ENCODE assay signal across 14 cellular contexts in the genomic region with DNA sequence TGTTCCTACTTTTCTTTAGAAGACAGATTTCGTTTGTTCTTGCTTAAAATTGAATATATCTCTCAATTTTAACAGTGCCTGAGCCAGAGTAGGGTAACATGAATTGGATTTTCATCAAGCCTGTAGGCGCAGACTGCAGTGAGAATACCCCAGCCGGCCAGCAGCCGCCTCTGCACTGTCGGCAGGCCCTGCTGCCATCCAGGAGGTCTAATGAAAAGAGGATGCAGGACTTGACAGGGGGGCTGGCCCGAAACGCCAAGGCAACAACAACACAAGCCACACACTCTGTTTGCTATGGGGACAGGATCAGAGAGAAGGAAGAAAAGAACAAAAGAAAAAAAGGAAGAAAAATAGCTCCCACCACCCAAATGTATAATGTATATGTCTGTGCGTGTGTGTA.
DNase-seq lines count a peak whose midpoint lies in the region; ATAC-seq and TF ChIP-seq lines count a peak whose summit lies in the region.
"Had no signal": no experiment of that assay in that cellular context is flagged by ENCODE, and none has a peak within 500 bp of the region (broad histone marks: within the 10 kb centered on the region; RNA-seq: fewer than 3 reads in every experiment).

No MANE protein-coding gene starts in this region.

- H3K27ac Mint-ChIP-seq in nephron progenitor cell: peak overlapping the region; percentile 37
- H3K27ac Mint-ChIP-seq: CD4-positive, alpha-beta T cell had no signal

- TF ChIP-seq CTCF in SK-N-SH (IDR thresholded peaks at IDR 0.05) (no peak), dorsolateral prefrontal cortex (IDR thresholded peaks at IDR 0.05 in 54 of 56, conservative IDR thresholded peaks at IDR 0.05 in 2 of 56; ENCODE audit: low read depth in 1 of 56, partially characterized antibody in 56 of 56) (no peak), nephron progenitor cell (IDR thresholded peaks at IDR 0.05) (no peak), gastroesophageal sphincter (IDR thresholded peaks at IDR 0.05) (no peak)

- H3K27me3 ChIP-seq in SK-N-SH (ENCODE audit: insufficient read depth) (no peaks in the 10 kb centered on the region), dorsolateral prefrontal cortex (no peaks in the 10 kb centered on the region), gastroesophageal sphincter (no peaks in the 10 kb centered on the region)

- TF ChIP-seq EP300 in SK-N-SH (IDR thresholded peaks at IDR 0.05; ENCODE audit: borderline replicate concordance in 1 of 2, low read depth in 1 of 2, low read length in 1 of 2) (no peak), gastroesophageal sphincter (IDR thresholded peaks at IDR 0.05) (no peak)

- no peak overlapping the region for H3K9ac ChIP-seq in SK-N-SH

- H3K79me2 ChIP-seq in SK-N-SH (ENCODE audit: insufficient read depth): no peaks in the 10 kb centered on the region

- H3F3A ChIP-seq in SK-N-SH (replicated peaks; ENCODE audit: insufficient read depth): peaks cover 2% of the 10 kb centered on the region

- H3K9me3 ChIP-seq in SK-N-SH (no peaks in the 10 kb centered on the region), gastroesophageal sphincter (no peaks in the 10 kb centered on the region)
- H3K9me3 ChIP-seq: A549, Caco-2 had no signal

- H3K4me3 ChIP-seq in SK-N-SH (ENCODE audit: low read depth in 2 of 2, low read length in 1 of 2): no peak overlapping the region
- H3K4me3 ChIP-seq in dorsolateral prefrontal cortex: peak overlapping the region in 1 of 59 donors; percentile 10
- H3K4me3 ChIP-seq in gastroesophageal sphincter: no peak overlapping the region
- H3K4me3 ChIP-seq: A549 had no signal

- ATAC-seq in SK-N-SH treated with all-trans-retinoic acid at 6 μM for 48 hours (no peak), gastroesophageal sphincter (no peak), GM21576 (IDR thresholded peaks at IDR 0.05; ENCODE audit: unreplicated experiment) (no peak)
- ATAC-seq: A549 had no signal

- no peak for TF ChIP-seq RAD21 in SK-N-SH (IDR thresholded peaks at IDR 0.05; ENCODE audit: low read length)

- POLR2A ChIA-PET in SK-N-SH (lab: Yijun Ruan, JAX): no interaction called here

- no peak overlapping the region for H3K4me3 Mint-ChIP-seq in nephron progenitor cell
- H3K4me3 Mint-ChIP-seq: CD4-positive, alpha-beta T cell had no signal

- CTCF ChIA-PET in SK-N-SH (lab: Yijun Ruan, JAX): no interaction called here

- DNase-seq in SK-N-SH (peak; percentile 38), dorsolateral prefrontal cortex (no peak), nephron progenitor cell (no peak)
- no peak for DNase-seq in activated CD4-positive, alpha-beta T cell treated with anti-CD3 and anti-CD28 coated beads for 1 hour
- DNase-seq: AML-193; Caco-2; CD4-positive, alpha-beta T cell; HCEC 1CT had no signal

- H3K36me3 ChIP-seq in SK-N-SH (replicated peaks in 1 of 2; ENCODE audit: control insufficient read depth in 1 of 2, insufficient read depth in 2 of 2, low read length in 1 of 2) (no peaks in the 10 kb centered on the region), gastroesophageal sphincter (no peaks in the 10 kb centered on the region)

- intact Hi-C loops in dorsolateral prefrontal cortex (cut with DNase I): loop anchor here in 1 of 2 donors (10.0 kb wide), 2 partner anchors 47 to 1387 kb away; no protein-coding TSS in a partner anchor

- no peaks in the 10 kb centered on the region for H4K20me1 ChIP-seq in SK-N-SH (ENCODE audit: insufficient read depth)

- H3K4me1 Mint-ChIP-seq in nephron progenitor cell: peaks cover 50% of the 10 kb centered on the region

- peaks cover 0 to under 1% of the 10 kb centered on the region in 2 experiments; a peak in 2 of 4 replicates for H3K4me1 ChIP-seq in SK-N-SH (ENCODE audit: control insufficient read depth in 1 of 2, insufficient read depth in 2 of 2, low read depth in 1 of 2, low read length in 1 of 2)
- H3K4me1 ChIP-seq in gastroesophageal sphincter: no peaks in the 10 kb centered on the region
- H3K4me1 ChIP-seq: A549, Caco-2 had no signal

- no peaks in the 10 kb centered on the region for H3K9me2 ChIP-seq in SK-N-SH

- H3K36me3 Mint-ChIP-seq in nephron progenitor cell (ENCODE audit: low read depth): peaks cover 4% of the 10 kb centered on the region

- no peak for TF ChIP-seq POLR2A in gastroesophageal sphincter (IDR thresholded peaks at IDR 0.05)

- H3K9me3 Mint-ChIP-seq in nephron progenitor cell: no peaks in the 10 kb centered on the region
- H3K9me3 Mint-ChIP-seq: CD4-positive, alpha-beta T cell had no signal

- peaks cover 7% of the 10 kb centered on the region for H3K27me3 Mint-ChIP-seq in nephron progenitor cell (ENCODE audit: low read depth, poor library complexity)
- H3K27me3 Mint-ChIP-seq: CD4-positive, alpha-beta T cell had no signal

- no peak overlapping the region for H3K4me2 ChIP-seq in SK-N-SH
- H3K4me2 ChIP-seq: A549 had no signal

- no peak overlapping the region for H2AFZ ChIP-seq in SK-N-SH (ENCODE audit: low read depth)

- 84% methylated on average over 8 of the region's 8 CpGs for WGBS in SK-N-SH (ENCODE audit: low lambda C conversion rate)
- 68 to 86% methylated on average over 7 to 8 of the region's 8 CpGs for WGBS in gastroesophageal sphincter (ENCODE audit: low coverage in 1 of 2), 2 donors

- H3K27ac ChIP-seq in SK-N-SH (ENCODE audit: low read depth in 2 of 2, low read length in 1 of 2) (no peak overlapping the region), dorsolateral prefrontal cortex (peak overlapping the region in 37 of 59 donors; percentile 4 to 81 (median 58)), gastroesophageal sphincter (no peak overlapping the region)
- H3K27ac ChIP-seq: 22Rv1, A549, C4-2B had no signal

TF ChIP-seq in SK-N-SH, 30 proteins besides CTCF, POLR2A, EP300 and RAD21:
- TF ChIP-seq JUND (IDR thresholded peaks at IDR 0.05) (no peak), GABPA (IDR thresholded peaks at IDR 0.05; ENCODE audit: low read depth) (no peak), ELF1 (IDR thresholded peaks at IDR 0.05) (no peak), EZH2phosphoT487 (IDR thresholded peaks at IDR 0.05; ENCODE audit: borderline replicate concordance, low read depth) (no peak), GATA2 (CRISPR knock-in tag; IDR thresholded peaks at IDR 0.05) (no peak)
- TF ChIP-seq, protein P1, sequence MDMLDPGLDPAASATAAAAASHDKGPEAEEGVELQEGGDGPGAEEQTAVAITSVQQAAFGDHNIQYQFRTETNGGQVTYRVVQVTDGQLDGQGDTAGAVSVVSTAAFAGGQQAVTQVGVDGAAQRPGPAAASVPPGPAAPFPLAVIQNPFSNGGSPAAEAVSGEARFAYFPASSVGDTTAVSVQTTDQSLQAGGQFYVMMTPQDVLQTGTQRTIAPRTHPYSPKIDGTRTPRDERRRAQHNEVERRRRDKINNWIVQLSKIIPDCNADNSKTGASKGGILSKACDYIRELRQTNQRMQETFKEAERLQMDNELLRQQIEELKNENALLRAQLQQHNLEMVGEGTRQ (IDR thresholded peaks at IDR 0.05; ENCODE audit: borderline replicate concordance, low read depth, low read length): no peak

TF ChIP-seq in SK-N-SH treated with all-trans-retinoic acid at 6 μM for 48 hours, 23 proteins besides CTCF, POLR2A, EP300 and RAD21 (continues in another document):
- TF ChIP-seq BACH2 (CRISPR knock-in tag; IDR thresholded peaks at IDR 0.05; ENCODE audit: borderline replicate concordance) (no peak), ZNF565 (CRISPR knock-in tag; conservative IDR thresholded peaks at IDR 0.05; ENCODE audit: low read depth) (no peak), RARB (CRISPR knock-in tag; IDR thresholded peaks at IDR 0.05) (no peak), ZFP3 (CRISPR knock-in tag; IDR thresholded peaks at IDR 0.05) (no peak), PPARA (CRISPR knock-in tag; IDR thresholded peaks at IDR 0.05; ENCODE audit: borderline replicate concordance) (no peak)
- TF ChIP-seq, protein P2, sequence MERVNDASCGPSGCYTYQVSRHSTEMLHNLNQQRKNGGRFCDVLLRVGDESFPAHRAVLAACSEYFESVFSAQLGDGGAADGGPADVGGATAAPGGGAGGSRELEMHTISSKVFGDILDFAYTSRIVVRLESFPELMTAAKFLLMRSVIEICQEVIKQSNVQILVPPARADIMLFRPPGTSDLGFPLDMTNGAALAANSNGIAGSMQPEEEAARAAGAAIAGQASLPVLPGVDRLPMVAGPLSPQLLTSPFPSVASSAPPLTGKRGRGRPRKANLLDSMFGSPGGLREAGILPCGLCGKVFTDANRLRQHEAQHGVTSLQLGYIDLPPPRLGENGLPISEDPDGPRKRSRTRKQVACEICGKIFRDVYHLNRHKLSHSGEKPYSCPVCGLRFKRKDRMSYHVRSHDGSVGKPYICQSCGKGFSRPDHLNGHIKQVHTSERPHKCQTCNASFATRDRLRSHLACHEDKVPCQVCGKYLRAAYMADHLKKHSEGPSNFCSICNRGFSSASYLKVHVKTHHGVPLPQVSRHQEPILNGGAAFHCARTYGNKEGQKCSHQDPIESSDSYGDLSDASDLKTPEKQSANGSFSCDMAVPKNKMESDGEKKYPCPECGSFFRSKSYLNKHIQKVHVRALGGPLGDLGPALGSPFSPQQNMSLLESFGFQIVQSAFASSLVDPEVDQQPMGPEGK (CRISPR knock-in tag; IDR thresholded peaks at IDR 0.05; ENCODE audit: borderline replicate concordance): no peak
- TF ChIP-seq, protein P3, sequence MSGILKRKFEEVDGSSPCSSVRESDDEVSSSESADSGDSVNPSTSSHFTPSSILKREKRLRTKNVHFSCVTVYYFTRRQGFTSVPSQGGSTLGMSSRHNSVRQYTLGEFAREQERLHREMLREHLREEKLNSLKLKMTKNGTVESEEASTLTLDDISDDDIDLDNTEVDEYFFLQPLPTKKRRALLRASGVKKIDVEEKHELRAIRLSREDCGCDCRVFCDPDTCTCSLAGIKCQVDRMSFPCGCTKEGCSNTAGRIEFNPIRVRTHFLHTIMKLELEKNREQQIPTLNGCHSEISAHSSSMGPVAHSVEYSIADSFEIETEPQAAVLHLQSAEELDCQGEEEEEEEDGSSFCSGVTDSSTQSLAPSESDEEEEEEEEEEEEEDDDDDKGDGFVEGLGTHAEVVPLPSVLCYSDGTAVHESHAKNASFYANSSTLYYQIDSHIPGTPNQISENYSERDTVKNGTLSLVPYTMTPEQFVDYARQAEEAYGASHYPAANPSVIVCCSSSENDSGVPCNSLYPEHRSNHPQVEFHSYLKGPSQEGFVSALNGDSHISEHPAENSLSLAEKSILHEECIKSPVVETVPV (CRISPR knock-in tag; IDR thresholded peaks at IDR 0.05): no peak
- TF ChIP-seq, protein P4, sequence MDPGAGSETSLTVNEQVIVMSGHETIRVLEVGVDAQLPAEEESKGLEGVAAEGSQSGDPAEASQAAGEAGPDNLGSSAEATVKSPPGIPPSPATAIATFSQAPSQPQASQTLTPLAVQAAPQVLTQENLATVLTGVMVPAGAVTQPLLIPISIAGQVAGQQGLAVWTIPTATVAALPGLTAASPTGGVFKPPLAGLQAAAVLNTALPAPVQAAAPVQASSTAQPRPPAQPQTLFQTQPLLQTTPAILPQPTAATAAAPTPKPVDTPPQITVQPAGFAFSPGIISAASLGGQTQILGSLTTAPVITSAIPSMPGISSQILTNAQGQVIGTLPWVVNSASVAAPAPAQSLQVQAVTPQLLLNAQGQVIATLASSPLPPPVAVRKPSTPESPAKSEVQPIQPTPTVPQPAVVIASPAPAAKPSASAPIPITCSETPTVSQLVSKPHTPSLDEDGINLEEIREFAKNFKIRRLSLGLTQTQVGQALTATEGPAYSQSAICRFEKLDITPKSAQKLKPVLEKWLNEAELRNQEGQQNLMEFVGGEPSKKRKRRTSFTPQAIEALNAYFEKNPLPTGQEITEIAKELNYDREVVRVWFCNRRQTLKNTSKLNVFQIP (CRISPR knock-in tag; IDR thresholded peaks at IDR 0.05; ENCODE audit: borderline replicate concordance, low read depth): no peak

Comparison
In these comparisons a context has a peak if more than half of its experiments do, and no peak if none do; other contexts are left out.
1. H3K27ac ChIP-seq: peak in dorsolateral prefrontal cortex (37 of 59); none in SK-N-SH (0 of 2) and gastroesophageal sphincter (0 of 4).